In the genomic region with DNA sequence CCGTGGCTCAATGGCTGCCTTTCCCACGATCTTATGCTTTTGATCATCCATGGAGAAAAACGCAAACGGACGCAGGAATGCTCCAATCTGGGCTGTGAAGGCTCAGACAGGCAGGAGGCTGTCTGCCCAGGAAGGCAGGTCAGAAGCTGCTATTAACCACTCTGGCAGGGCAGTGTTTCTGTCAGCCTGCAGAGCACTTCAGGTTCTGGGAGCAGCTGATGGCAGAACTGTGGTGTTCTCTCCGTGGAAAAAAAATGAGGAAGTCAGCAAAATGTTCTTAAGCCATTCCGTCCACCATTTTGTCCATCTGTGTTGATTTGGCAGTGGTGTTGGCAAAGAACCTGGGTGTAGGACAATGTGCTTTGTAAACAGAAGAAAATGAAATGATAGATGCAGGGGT, we compare ENCODE assay signal across 18 cellular contexts.
DNase-seq lines count a peak whose midpoint lies in the region; ATAC-seq, FAIRE-seq and TF ChIP-seq lines count a peak whose summit lies in the region.
"Had no signal": no experiment of that assay in that cellular context is flagged by ENCODE, and none has a peak within 500 bp of the region (broad histone marks: within the 10 kb centered on the region; RNA-seq: fewer than 3 reads in every experiment).

No MANE protein-coding gene starts in this region.

- H3K4me1 ChIP-seq in HepG2 (ENCODE audit: insufficient read depth, low read length), result no peaks in the 10 kb centered on the region
- no peaks in the 10 kb centered on the region for H3K4me1 ChIP-seq in right lobe of liver
- H3K4me1 ChIP-seq: ascending aorta had no signal

- H3K9me3 ChIP-seq in HepG2 (ENCODE audit: low read length) (no peaks in the 10 kb centered on the region), right lobe of liver (no peaks in the 10 kb centered on the region)

- TF ChIP-seq CTCF in HepG2 (CRISPR knock-in tag; IDR thresholded peaks at IDR 0.05), result no peak
- no peak for TF ChIP-seq CTCF in right lobe of liver (IDR thresholded peaks at IDR 0.05)
- no peak for TF ChIP-seq CTCF in glutamatergic neuron (IDR thresholded peaks at IDR 0.05; ENCODE audit: partially characterized antibody, unreplicated experiment)
- TF ChIP-seq CTCF in mesothelial cell of epicardium (IDR thresholded peaks at IDR 0.05; ENCODE audit: unreplicated experiment), result no peak
- no peak for TF ChIP-seq CTCF in omental fat pad (IDR thresholded peaks at IDR 0.05)

- in situ Hi-C loops in HepG2 (cut with HindIII; ENCODE audit: extremely low pct_ligation_motif_present, low pct_unique_long_range_greater_than_20kb), result no loop called here

- 95% methylated on average over 7 of the region's 7 CpGs for WGBS in HepG2 (ENCODE audit: low lambda C conversion rate)
- WGBS in right lobe of liver (ENCODE audit: insufficient coverage, low coverage, low lambda C conversion rate, missing lambda C conversion rate), result 78% methylated on average over 7 of the region's 7 CpGs

- H3K27ac ChIP-seq in HepG2 (ENCODE audit: extremely low read length, insufficient read depth, low read length) (no peak overlapping the region), right lobe of liver (no peak overlapping the region), angular gyrus (ENCODE audit: low read depth, low read length) (peak overlapping the region; percentile 10)
- H3K27ac ChIP-seq: ascending aorta, coronary artery, thoracic aorta had no signal

- H2AFZ ChIP-seq in HepG2 (ENCODE audit: low read length), result no peak overlapping the region

- H3K4me3 ChIP-seq in HepG2 (replicated peaks in 1 of 3; ENCODE audit: insufficient read depth in 1 of 3, low read depth in 2 of 3, low read length in 3 of 3) (no peak overlapping the region), right lobe of liver (no peak overlapping the region)
- H3K4me3 ChIP-seq: ascending aorta, coronary artery, thoracic aorta had no signal

- intact Hi-C loops in HepG2 (cut with micrococcal nuclease; ENCODE audit: unreplicated experiment) (no loop called here), right lobe of liver (cut with DNase I) (no loop called here)

- H3K9me3 Mint-ChIP-seq in glutamatergic neuron (ENCODE audit: unreplicated experiment) (peaks cover 5% of the 10 kb centered on the region), mesothelial cell of epicardium (peaks cover 5% of the 10 kb centered on the region)
- peaks cover 0 to 10% of the 10 kb centered on the region in 2 donors for H3K9me3 Mint-ChIP-seq in activated naive CD4-positive, alpha-beta T cell treated with anti-CD3 and anti-CD28 coated beads, Interleukin-2, amount 50 U/mL, for 72 hours
- H3K9me3 Mint-ChIP-seq: H9 had no signal

- H3K36me3 Mint-ChIP-seq in glutamatergic neuron (ENCODE audit: unreplicated experiment), result no peaks in the 10 kb centered on the region
- H3K36me3 Mint-ChIP-seq in activated naive CD4-positive, alpha-beta T cell treated with anti-CD3 and anti-CD28 coated beads, Interleukin-2, amount 50 U/mL, for 72 hours, result peaks cover 0 to 10% of the 10 kb centered on the region in 2 donors
- H3K36me3 Mint-ChIP-seq in mesothelial cell of epicardium, result peaks cover 2% of the 10 kb centered on the region

- ATAC-seq in HepG2 (no peak), right lobe of liver (no peak), omental fat pad (ENCODE audit: low FRiP score) (no peak)
- ATAC-seq in activated naive CD4-positive, alpha-beta T cell treated with anti-CD3 and anti-CD28 coated beads, Interleukin-2, amount 50 U/mL, for 72 hours, result no peak

- TF ChIP-seq EP300 in HepG2 (IDR thresholded peaks at IDR 0.05; ENCODE audit: low read depth in 2 of 2, low read length in 2 of 2) (no peak), HepG2 (CRISPR knock-in tag; IDR thresholded peaks at IDR 0.05; ENCODE audit: borderline replicate concordance) (no peak)

- no peak for TF ChIP-seq POLR2A in HepG2 (IDR thresholded peaks at IDR 0.05; ENCODE audit: insufficient read depth in 1 of 2, low read depth in 2 of 2, low read length in 2 of 2)
- no peak for TF ChIP-seq POLR2A in right lobe of liver (IDR thresholded peaks at IDR 0.05)

- no TSS peak for BruUV-seq in HepG2 (replicated peaks; lab: Mats Ljungman, UMichigan)

- no peaks in the 10 kb centered on the region for H4K20me1 ChIP-seq in HepG2 (ENCODE audit: insufficient read depth, low read length)

- peaks cover 32% of the 10 kb centered on the region for H3K4me1 Mint-ChIP-seq in glutamatergic neuron (ENCODE audit: low read depth, unreplicated experiment)
- H3K4me1 Mint-ChIP-seq in mesothelial cell of epicardium, result peaks cover 21% of the 10 kb centered on the region

- peak overlapping the region; percentile 89 for H3K27ac Mint-ChIP-seq in glutamatergic neuron (ENCODE audit: unreplicated experiment)
- H3K27ac Mint-ChIP-seq in activated naive CD4-positive, alpha-beta T cell treated with anti-CD3 and anti-CD28 coated beads, Interleukin-2, amount 50 U/mL, for 72 hours, result no peak overlapping the region
- no peak overlapping the region for H3K27ac Mint-ChIP-seq in mesothelial cell of epicardium
- H3K27ac Mint-ChIP-seq: CD4-positive, alpha-beta T cell; H9 had no signal

- H3K4me3 Mint-ChIP-seq in glutamatergic neuron (ENCODE audit: unreplicated experiment) (peak overlapping the region; percentile 1), mesothelial cell of epicardium (no peak overlapping the region)
- H3K4me3 Mint-ChIP-seq: CD4-positive, alpha-beta T cell; H9 had no signal

- H3K4me2 ChIP-seq in HepG2 (ENCODE audit: low read depth, low read length), result no peak overlapping the region

- TF ChIP-seq RAD21 in HepG2 (CRISPR knock-in tag; IDR thresholded peaks at IDR 0.05), result no peak

- H3K9ac ChIP-seq in HepG2 (ENCODE audit: insufficient read depth, low read depth, low read length), result no peak overlapping the region

- H3K27me3 Mint-ChIP-seq in glutamatergic neuron (ENCODE audit: unreplicated experiment) (peaks cover 11% of the 10 kb centered on the region), mesothelial cell of epicardium (ENCODE audit: low read depth) (no peaks in the 10 kb centered on the region)
- H3K27me3 Mint-ChIP-seq: CD4-positive, alpha-beta T cell had no signal

- POLR2A ChIA-PET in HepG2 (lab: Yijun Ruan, JAX), result no interaction called here

- no peaks in the 10 kb centered on the region for H3K79me2 ChIP-seq in HepG2 (ENCODE audit: insufficient read depth, low read length)

- no peaks in the 10 kb centered on the region for H3K36me3 ChIP-seq in HepG2 (replicated peaks in 1 of 2; ENCODE audit: control insufficient read depth in 1 of 2, insufficient read depth in 2 of 2, low read length in 2 of 2)
- H3K36me3 ChIP-seq in right lobe of liver, result no peaks in the 10 kb centered on the region
- H3K36me3 ChIP-seq: ascending aorta, thoracic aorta had no signal

- FAIRE-seq in HepG2 (lab: Jason Lieb, UNC), result no peak
- FAIRE-seq: keratinocyte had no signal

- no peak for DNase-seq in HepG2 (ENCODE audit: low spot score)
- no peak for DNase-seq in right lobe of liver
- no peak for DNase-seq in glutamatergic neuron
- DNase-seq in activated naive CD4-positive, alpha-beta T cell treated with anti-CD3 and anti-CD28 coated beads, Interleukin-2, amount 50 U/mL, for 72 hours (ENCODE audit: low spot score in 2 of 2), result no peak
- DNase-seq in mesothelial cell of epicardium (ENCODE audit: low spot score in 2 of 2, unreplicated experiment in 2 of 2), result no peak
- no peak for DNase-seq in omental fat pad (ENCODE audit: low spot score)
- no peak for DNase-seq in NCI-H526 treated with DMSO at 0.1 percent for 48 hours (lab: John Stamatoyannopoulos, UW)
- DNase-seq: activated naive CD4-positive, alpha-beta T cell; CD4-positive, alpha-beta T cell; foreskin melanocyte; H9; NCI-H1930; NCI-H510A had no signal

- H3K27me3 ChIP-seq in HepG2 (ENCODE audit: control insufficient read depth in 1 of 2, insufficient read depth in 2 of 2, low read length in 2 of 2), result no peaks in the 10 kb centered on the region
- no peaks in the 10 kb centered on the region for H3K27me3 ChIP-seq in right lobe of liver
- H3K27me3 ChIP-seq: ascending aorta had no signal

- CTCF ChIA-PET in HepG2 (lab: Yijun Ruan, JAX; ENCODE audit: low intra/inter-chr PET ratio, low total read pairs), result no interaction called here

TF ChIP-seq in HepG2, 621 proteins besides CTCF, POLR2A, EP300 and RAD21:
- 0 out of 2 replicates have a peak, but pooled peaks have one; percentile 8 for TF ChIP-seq MAFF (IDR thresholded peaks at IDR 0.05; ENCODE audit: low read depth, low read length)
- TF ChIP-seq ZNF251 (CRISPR knock-in tag; IDR thresholded peaks at IDR 0.05), result no peak
- peak; percentile 11 to 42; a peak in 2 of 4 replicates for TF ChIP-seq MAFK (conservative IDR thresholded peaks at IDR 0.05 in 1 of 2, IDR thresholded peaks at IDR 0.05 in 1 of 2; ENCODE audit: low read length in 2 of 2)
